Comparison of ENCODE assay signal across 7 cellular contexts in the genomic region with DNA sequence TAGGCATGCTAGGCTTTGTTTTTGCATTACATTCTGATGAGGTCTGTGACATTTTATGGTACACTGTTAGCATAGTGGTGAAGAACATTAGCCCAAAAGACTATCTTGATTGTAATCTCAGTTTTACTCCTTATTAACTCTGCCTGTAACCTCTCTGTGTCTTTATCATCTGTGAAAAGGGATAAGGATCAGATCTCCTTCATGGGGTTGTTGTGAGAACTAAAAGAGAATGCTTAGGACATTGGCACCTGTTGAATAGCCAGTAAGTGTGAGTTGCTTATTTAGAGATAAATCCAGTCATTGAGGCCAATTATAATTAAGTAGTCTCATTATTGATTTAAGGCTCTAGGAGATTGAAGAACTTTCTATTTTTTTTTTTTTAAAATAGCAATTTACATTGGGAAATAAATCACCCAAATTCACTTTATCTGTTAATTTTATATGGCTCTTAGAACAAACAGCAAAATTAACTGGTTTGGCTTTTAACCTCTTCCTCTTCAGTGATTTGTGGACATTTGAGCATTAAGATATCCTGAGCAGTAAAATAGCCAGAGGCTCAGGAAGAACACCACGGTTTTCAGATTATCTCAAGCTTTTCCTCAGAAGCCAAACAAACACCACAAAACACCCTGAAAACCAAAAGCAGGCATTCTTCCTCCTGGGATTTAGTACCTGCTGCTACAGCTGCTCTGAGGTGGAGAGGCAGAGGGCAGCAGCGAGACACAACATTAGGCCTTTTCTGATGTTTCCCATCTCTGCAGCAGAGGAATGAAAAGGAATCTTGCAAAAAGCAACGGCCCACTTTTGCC.
DNase-seq lines count a peak whose midpoint lies in the region; ATAC-seq, FAIRE-seq and TF ChIP-seq lines count a peak whose summit lies in the region.

No MANE protein-coding gene starts in this region.

- no peak overlapping the region for H4K91ac ChIP-seq in H1 (replicated peaks; ENCODE audit: insufficient read length, low read length)

- no peak overlapping the region for H2AFZ ChIP-seq in H1 (ENCODE audit: low read length)

- H3K4me3 ChIP-seq in H1 (ENCODE audit: extremely low read depth in 1 of 4, insufficient read depth in 2 of 4, low read depth in 3 of 4, low read length in 4 of 4) (no peak overlapping the region), ovary (no peak overlapping the region), ascending aorta (no peak overlapping the region)

- H3K56ac ChIP-seq in H1 (replicated peaks; ENCODE audit: insufficient read length, low read depth, low read length), result no peak overlapping the region

- no peaks in the 10 kb centered on the region for H4K20me1 ChIP-seq in H1 (replicated peaks in 1 of 2; ENCODE audit: control insufficient read depth in 1 of 2, insufficient read depth in 2 of 2, low read length in 2 of 2)

- POLR2A ChIA-PET in H1 (lab: Charles Lee; ENCODE audit: partially characterized antibody), result no interaction called here

- no peak for ATAC-seq in GM21786 (IDR thresholded peaks at IDR 0.05; ENCODE audit: unreplicated experiment)

- H3K23ac ChIP-seq in H1 (ENCODE audit: insufficient read length), result no peak overlapping the region

- H4K8ac ChIP-seq in H1 (ENCODE audit: extremely low read depth, insufficient read depth, low read length), result no peak overlapping the region

- H3K79me2 ChIP-seq in H1 (ENCODE audit: control insufficient read depth in 1 of 2, insufficient read depth in 2 of 2, low read length in 2 of 2), result no peaks in the 10 kb centered on the region

- no peaks in the 10 kb centered on the region for H3K79me1 ChIP-seq in H1 (ENCODE audit: low read depth, low read length)

- intact Hi-C loops in ovary (cut with DNase I), result no loop called here
- intact Hi-C loops in ascending aorta (cut with DNase I), result no loop called here

- no peak overlapping the region for H3K18ac ChIP-seq in H1 (ENCODE audit: extremely low read depth, low read length)

- no peak overlapping the region for H2BK20ac ChIP-seq in H1 (ENCODE audit: low read length)

- no peak overlapping the region for H4K5ac ChIP-seq in H1 (ENCODE audit: insufficient read length, low read depth, low read length)

- TF ChIP-seq EP300 in H1 (IDR thresholded peaks at IDR 0.05; ENCODE audit: borderline replicate concordance in 1 of 2, low read depth in 2 of 2, low read length in 2 of 2) (no peak), ovary (IDR thresholded peaks at IDR 0.05) (no peak)

- H2BK120ac ChIP-seq in H1 (replicated peaks; ENCODE audit: low read depth, low read length), result no peak overlapping the region

- H3K4ac ChIP-seq in H1 (replicated peaks; ENCODE audit: insufficient read length, low read depth, low read length), result no peak overlapping the region

- no peaks in the 10 kb centered on the region for H3K36me3 ChIP-seq in H1 (ENCODE audit: control insufficient read depth in 2 of 4, insufficient read depth in 4 of 4, low read length in 3 of 4)
- no peaks in the 10 kb centered on the region for H3K36me3 ChIP-seq in ovary
- peaks cover 6 to 23% of the 10 kb centered on the region in 2 donors for H3K36me3 ChIP-seq in ascending aorta

- no peak overlapping the region for H2BK12ac ChIP-seq in H1 (ENCODE audit: low read depth, low read length)

- H2BK5ac ChIP-seq in H1 (ENCODE audit: low read depth, low read length), result no peak overlapping the region

- H3K4me1 ChIP-seq in H1 (replicated peaks in 1 of 4; ENCODE audit: control insufficient read depth in 3 of 4, insufficient read depth in 4 of 4, low read length in 3 of 4) (peaks cover 0 to 10% (median 5%) of the 10 kb centered on the region in 4 experiments; a peak in 6 of 7 replicates), ovary (ENCODE audit: insufficient read depth) (no peaks in the 10 kb centered on the region), ascending aorta (peaks cover 0 to 7% of the 10 kb centered on the region in 2 donors)

- H3K27ac ChIP-seq in H1 (ENCODE audit: low read depth, low read length), result no peak overlapping the region
- H3K27ac ChIP-seq in ovary, result no peak overlapping the region
- H3K27ac ChIP-seq in ascending aorta, result no peak overlapping the region

- TF ChIP-seq POLR2A in H1 (IDR thresholded peaks at IDR 0.05; ENCODE audit: control extremely low read depth in 1 of 2, low read depth in 2 of 2, low read length in 2 of 2) (no peak), ovary (IDR thresholded peaks at IDR 0.05) (no peak)

- TF ChIP-seq RAD21 in H1 (IDR thresholded peaks at IDR 0.05 in 1 of 2, conservative IDR thresholded peaks at IDR 0.05 in 1 of 2; ENCODE audit: low read depth in 2 of 2, low read length in 2 of 2), result peak; percentile 75 to 79

- H3K4me2 ChIP-seq in H1 (ENCODE audit: insufficient read depth in 1 of 2, low read depth in 2 of 2, low read length in 2 of 2), result no peak overlapping the region

- no peaks in the 10 kb centered on the region for H3K23me2 ChIP-seq in H1 (ENCODE audit: low read depth, low read length)

- no peak overlapping the region for H2AK5ac ChIP-seq in H1 (ENCODE audit: low read depth, low read length)

- H3K27me3 ChIP-seq in H1 (replicated peaks in 1 of 4; ENCODE audit: control insufficient read depth in 3 of 4, extremely low read depth in 1 of 4, insufficient read depth in 3 of 4, low read length in 3 of 4), result no peaks in the 10 kb centered on the region
- H3K27me3 ChIP-seq in ovary, result no peaks in the 10 kb centered on the region
- no peaks in the 10 kb centered on the region for H3K27me3 ChIP-seq in ascending aorta

- TF ChIP-seq CTCF in GM12873 (IDR thresholded peaks at IDR 0.05; ENCODE audit: insufficient read depth, low read depth, low read length, missing control alignments) (peak; percentile 41), H1 (IDR thresholded peaks at IDR 0.05; ENCODE audit: control extremely low read depth in 1 of 3, insufficient read depth in 1 of 3, low read depth in 1 of 3, low read length in 3 of 3) (peak; percentile 62 to 81 (median 66)), ovary (IDR thresholded peaks at IDR 0.05) (no peak), ascending aorta (IDR thresholded peaks at IDR 0.05) (peak in 1 of 3 experiments; percentile 29)

- H3K9me3 ChIP-seq in H1 (ENCODE audit: insufficient read depth in 2 of 2, low read depth in 1 of 2, low read length in 1 of 2) (no peaks in the 10 kb centered on the region), ovary (no peaks in the 10 kb centered on the region), ascending aorta (no peaks in the 10 kb centered on the region)

- FAIRE-seq in H1 (lab: Jason Lieb, UNC), result peak; percentile 97

- no peak overlapping the region for H3K9ac ChIP-seq in H1 (replicated peaks in 1 of 4; ENCODE audit: extremely low read depth in 1 of 4, low read depth in 3 of 4, low read length in 3 of 4)

- peak; percentile 16 for DNase-seq in NAMALWA (ENCODE audit: low spot score)
- DNase-seq in H1 (ENCODE audit: low read depth in 1 of 2, low spot score in 2 of 2), result peak; percentile 13 to 53
- DNase-seq in ovary, result peak; percentile 18 to 50 (median 32)
- no peak for DNase-seq in ascending aorta (ENCODE audit: low spot score in 2 of 2)
- no peak for DNase-seq in DMS114 treated with DMSO at 0.1 percent for 48 hours (lab: John Stamatoyannopoulos, UW; ENCODE audit: unreplicated experiment)

- 54% methylated on average over 3 of the region's 3 CpGs; no CpG with 5 or more reads in 1 of the 2 experiments for WGBS in H1 (ENCODE audit: extremely low coverage in 1 of 2, insufficient coverage in 1 of 2, insufficient read length in 1 of 2, insufficient replicate concordance in 2 of 2, low coverage in 1 of 2, low lambda C conversion rate in 2 of 2, missing lambda C conversion rate in 1 of 2), 2 experiments
- WGBS in ovary, 3 donors, result 24 to 34% (median 34%) methylated on average over 3 of the region's 3 CpGs

- H3K14ac ChIP-seq in H1 (ENCODE audit: insufficient read length), result no peak overlapping the region

- CTCF ChIA-PET in H1 (lab: Charles Lee; ENCODE audit: partially characterized antibody), result interaction anchor here (0.6 to 1.5 kb wide), 21 partner anchors 8 to 469 kb away, joined by 3 to 6 read pairs (median 3); no protein-coding TSS in a partner anchor

- no peak overlapping the region for H2BK15ac ChIP-seq in H1 (ENCODE audit: low read length)

Comparison
In these comparisons a context has a peak if more than half of its experiments do, and no peak if none do; other contexts are left out.
1. CTCF ChIP-seq: peak in GM12873 (single experiment) and H1 (3 of 3); none in ovary (0 of 3).
2. DNase-seq: peak in NAMALWA (single experiment), H1 (2 of 2) and ovary (5 of 5); none in ascending aorta (0 of 2) and DMS114 treated with DMSO at 0.1 percent for 48 hours (single experiment).